1 cellular context compared by ENCODE assay signal in the genomic region with DNA sequence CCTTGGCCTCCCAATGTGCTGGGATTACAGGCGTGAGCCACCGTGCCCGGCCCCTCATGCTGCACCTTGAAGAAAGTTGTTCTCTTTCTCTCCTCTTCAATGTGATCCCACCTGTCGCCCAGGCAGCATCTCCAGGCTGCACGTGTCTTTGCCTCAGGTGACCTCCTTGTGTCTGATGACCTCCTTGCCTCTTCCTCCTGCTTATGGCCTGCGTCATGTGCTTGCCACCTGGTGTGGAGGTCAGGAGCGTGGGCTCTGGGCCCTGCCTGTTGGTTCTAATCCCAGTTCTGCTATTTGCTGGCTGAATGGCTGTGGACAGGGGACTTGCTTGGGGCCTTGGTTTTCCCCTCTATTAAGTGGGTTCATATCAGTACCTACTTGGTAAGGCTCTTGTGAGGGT.
TF ChIP-seq lines count a peak whose summit lies in the region.

No MANE protein-coding gene starts in this region.

TF ChIP-seq in GM12878, 131 proteins besides CTCF, POLR2A, EP300 and RAD21 (continued from another document):
- TF ChIP-seq, protein P1, sequence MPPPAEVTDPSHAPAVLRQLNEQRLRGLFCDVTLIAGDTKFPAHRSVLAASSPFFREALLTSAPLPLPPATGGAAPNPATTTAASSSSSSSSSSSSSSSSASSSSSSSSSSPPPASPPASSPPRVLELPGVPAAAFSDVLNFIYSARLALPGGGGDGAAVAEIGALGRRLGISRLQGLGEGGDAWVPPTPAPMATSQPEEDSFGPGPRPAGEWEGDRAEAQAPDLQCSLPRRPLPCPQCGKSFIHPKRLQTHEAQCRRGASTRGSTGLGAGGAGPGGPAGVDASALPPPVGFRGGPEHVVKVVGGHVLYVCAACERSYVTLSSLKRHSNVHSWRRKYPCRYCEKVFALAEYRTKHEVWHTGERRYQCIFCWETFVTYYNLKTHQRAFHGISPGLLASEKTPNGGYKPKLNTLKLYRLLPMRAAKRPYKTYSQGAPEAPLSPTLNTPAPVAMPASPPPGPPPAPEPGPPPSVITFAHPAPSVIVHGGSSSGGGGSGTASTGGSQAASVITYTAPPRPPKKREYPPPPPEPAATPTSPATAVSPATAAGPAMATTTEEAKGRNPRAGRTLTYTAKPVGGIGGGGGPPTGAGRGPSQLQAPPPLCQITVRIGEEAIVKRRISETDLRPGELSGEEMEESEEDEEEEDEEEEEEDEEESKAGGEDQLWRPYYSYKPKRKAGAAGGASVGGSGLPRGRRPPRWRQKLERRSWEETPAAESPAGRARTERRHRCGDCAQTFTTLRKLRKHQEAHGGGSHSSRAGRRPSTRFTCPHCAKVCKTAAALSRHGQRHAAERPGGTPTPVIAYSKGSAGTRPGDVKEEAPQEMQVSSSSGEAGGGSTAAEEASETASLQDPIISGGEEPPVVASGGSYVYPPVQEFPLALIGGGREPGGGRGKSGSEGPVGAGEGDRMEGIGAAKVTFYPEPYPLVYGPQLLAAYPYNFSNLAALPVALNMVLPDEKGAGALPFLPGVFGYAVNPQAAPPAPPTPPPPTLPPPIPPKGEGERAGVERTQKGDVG (CRISPR knock-in tag; IDR thresholded peaks at IDR 0.05) = no peak
- TF ChIP-seq STAT3 (IDR thresholded peaks at IDR 0.05; ENCODE audit: low read depth, low read length) (no peak), ASH2L (IDR thresholded peaks at IDR 0.05; ENCODE audit: borderline replicate concordance, low read depth) (no peak), HDGF (IDR thresholded peaks at IDR 0.05) (no peak), YBX1 (IDR thresholded peaks at IDR 0.05) (no peak), ZBED1 (IDR thresholded peaks at IDR 0.05; ENCODE audit: borderline replicate concordance) (no peak), IKZF1 (conservative IDR thresholded peaks at IDR 0.05) (peak; percentile 16; the same call in 1 of the 2 replicates), ZNF592 (IDR thresholded peaks at IDR 0.05) (no peak), POLR2AphosphoS5 (IDR thresholded peaks at IDR 0.05; ENCODE audit: low read length) (no peak), IKZF2 (IDR thresholded peaks at IDR 0.05) (no peak; a peak in 1 of 4 replicates), POLR2AphosphoS2 (IDR thresholded peaks at IDR 0.05; ENCODE audit: low read depth, low read length) (no peak), DPF2 (IDR thresholded peaks at IDR 0.05) (no peak), CREB1 (IDR thresholded peaks at IDR 0.05; ENCODE audit: low read depth) (no peak), SUZ12 (IDR thresholded peaks at IDR 0.05; ENCODE audit: unreplicated experiment) (no peak), BMI1 (IDR thresholded peaks at IDR 0.05; ENCODE audit: borderline replicate concordance) (no peak), NFIC (IDR thresholded peaks at IDR 0.05; ENCODE audit: low read depth, low read length) (no peak), NKRF (conservative IDR thresholded peaks at IDR 0.05) (no peak), BRCA1 (IDR thresholded peaks at IDR 0.05; ENCODE audit: low read depth, low read length) (no peak), MTA2 (IDR thresholded peaks at IDR 0.05; ENCODE audit: low read depth) (0 out of 2 replicates have a peak, but pooled peaks have one; percentile 21), SMARCA5 (IDR thresholded peaks at IDR 0.05) (no peak), GATAD2B (conservative IDR thresholded peaks at IDR 0.05; ENCODE audit: low read depth) (no peak), SIX5 (IDR thresholded peaks at IDR 0.05; ENCODE audit: low read depth, low read length, severe bottlenecking) (no peak)
- TF ChIP-seq, protein P2, sequence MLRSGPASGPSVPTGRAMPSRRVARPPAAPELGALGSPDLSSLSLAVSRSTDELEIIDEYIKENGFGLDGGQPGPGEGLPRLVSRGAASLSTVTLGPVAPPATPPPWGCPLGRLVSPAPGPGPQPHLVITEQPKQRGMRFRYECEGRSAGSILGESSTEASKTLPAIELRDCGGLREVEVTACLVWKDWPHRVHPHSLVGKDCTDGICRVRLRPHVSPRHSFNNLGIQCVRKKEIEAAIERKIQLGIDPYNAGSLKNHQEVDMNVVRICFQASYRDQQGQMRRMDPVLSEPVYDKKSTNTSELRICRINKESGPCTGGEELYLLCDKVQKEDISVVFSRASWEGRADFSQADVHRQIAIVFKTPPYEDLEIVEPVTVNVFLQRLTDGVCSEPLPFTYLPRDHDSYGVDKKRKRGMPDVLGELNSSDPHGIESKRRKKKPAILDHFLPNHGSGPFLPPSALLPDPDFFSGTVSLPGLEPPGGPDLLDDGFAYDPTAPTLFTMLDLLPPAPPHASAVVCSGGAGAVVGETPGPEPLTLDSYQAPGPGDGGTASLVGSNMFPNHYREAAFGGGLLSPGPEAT (IDR thresholded peaks at IDR 0.05; ENCODE audit: low read depth) = 0 out of 2 replicates have a peak, but pooled peaks have one; percentile 33
- TF ChIP-seq, protein P3, sequence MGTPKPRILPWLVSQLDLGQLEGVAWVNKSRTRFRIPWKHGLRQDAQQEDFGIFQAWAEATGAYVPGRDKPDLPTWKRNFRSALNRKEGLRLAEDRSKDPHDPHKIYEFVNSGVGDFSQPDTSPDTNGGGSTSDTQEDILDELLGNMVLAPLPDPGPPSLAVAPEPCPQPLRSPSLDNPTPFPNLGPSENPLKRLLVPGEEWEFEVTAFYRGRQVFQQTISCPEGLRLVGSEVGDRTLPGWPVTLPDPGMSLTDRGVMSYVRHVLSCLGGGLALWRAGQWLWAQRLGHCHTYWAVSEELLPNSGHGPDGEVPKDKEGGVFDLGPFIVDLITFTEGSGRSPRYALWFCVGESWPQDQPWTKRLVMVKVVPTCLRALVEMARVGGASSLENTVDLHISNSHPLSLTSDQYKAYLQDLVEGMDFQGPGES (IDR thresholded peaks at IDR 0.05) = no peak
- TF ChIP-seq, protein P4, sequence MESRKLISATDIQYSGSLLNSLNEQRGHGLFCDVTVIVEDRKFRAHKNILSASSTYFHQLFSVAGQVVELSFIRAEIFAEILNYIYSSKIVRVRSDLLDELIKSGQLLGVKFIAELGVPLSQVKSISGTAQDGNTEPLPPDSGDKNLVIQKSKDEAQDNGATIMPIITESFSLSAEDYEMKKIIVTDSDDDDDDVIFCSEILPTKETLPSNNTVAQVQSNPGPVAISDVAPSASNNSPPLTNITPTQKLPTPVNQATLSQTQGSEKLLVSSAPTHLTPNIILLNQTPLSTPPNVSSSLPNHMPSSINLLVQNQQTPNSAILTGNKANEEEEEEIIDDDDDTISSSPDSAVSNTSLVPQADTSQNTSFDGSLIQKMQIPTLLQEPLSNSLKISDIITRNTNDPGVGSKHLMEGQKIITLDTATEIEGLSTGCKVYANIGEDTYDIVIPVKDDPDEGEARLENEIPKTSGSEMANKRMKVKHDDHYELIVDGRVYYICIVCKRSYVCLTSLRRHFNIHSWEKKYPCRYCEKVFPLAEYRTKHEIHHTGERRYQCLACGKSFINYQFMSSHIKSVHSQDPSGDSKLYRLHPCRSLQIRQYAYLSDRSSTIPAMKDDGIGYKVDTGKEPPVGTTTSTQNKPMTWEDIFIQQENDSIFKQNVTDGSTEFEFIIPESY (IDR thresholded peaks at IDR 0.05) = no peak
- TF ChIP-seq, protein P5, sequence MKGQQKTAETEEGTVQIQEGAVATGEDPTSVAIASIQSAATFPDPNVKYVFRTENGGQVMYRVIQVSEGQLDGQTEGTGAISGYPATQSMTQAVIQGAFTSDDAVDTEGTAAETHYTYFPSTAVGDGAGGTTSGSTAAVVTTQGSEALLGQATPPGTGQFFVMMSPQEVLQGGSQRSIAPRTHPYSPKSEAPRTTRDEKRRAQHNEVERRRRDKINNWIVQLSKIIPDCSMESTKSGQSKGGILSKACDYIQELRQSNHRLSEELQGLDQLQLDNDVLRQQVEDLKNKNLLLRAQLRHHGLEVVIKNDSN (IDR thresholded peaks at IDR 0.05; ENCODE audit: borderline replicate concordance, extremely low read length, insufficient read depth, low read depth, low read length) = no peak
TF ChIP-seq in GM12878: peak in this region for 10.
